1 cellular context compared by ENCODE assay signal in the genomic region with DNA sequence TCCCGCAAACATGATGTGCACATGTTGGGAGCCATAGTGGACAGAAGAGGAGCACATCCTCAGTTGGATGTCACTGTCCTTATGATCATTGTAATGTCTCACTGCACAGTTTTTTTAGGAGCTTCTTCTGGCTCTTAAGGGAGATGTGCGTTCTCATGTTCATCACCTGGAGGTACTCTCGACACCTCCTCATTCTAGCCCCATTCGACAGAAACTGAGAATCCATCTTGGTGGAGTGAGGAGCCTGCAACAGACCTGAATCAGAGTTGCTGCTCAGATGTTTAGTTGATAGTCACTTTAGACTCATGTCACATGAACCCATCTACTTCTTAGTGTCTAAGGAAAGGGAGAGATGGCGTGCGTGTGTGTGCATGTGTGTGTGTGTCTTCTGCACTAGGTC.
TF ChIP-seq lines count a peak whose summit lies in the region.

No MANE protein-coding gene starts in this region.

TF ChIP-seq in HepG2, 621 proteins besides CTCF, POLR2A, EP300 and RAD21 (continued from another document):
- TF ChIP-seq, protein P1, sequence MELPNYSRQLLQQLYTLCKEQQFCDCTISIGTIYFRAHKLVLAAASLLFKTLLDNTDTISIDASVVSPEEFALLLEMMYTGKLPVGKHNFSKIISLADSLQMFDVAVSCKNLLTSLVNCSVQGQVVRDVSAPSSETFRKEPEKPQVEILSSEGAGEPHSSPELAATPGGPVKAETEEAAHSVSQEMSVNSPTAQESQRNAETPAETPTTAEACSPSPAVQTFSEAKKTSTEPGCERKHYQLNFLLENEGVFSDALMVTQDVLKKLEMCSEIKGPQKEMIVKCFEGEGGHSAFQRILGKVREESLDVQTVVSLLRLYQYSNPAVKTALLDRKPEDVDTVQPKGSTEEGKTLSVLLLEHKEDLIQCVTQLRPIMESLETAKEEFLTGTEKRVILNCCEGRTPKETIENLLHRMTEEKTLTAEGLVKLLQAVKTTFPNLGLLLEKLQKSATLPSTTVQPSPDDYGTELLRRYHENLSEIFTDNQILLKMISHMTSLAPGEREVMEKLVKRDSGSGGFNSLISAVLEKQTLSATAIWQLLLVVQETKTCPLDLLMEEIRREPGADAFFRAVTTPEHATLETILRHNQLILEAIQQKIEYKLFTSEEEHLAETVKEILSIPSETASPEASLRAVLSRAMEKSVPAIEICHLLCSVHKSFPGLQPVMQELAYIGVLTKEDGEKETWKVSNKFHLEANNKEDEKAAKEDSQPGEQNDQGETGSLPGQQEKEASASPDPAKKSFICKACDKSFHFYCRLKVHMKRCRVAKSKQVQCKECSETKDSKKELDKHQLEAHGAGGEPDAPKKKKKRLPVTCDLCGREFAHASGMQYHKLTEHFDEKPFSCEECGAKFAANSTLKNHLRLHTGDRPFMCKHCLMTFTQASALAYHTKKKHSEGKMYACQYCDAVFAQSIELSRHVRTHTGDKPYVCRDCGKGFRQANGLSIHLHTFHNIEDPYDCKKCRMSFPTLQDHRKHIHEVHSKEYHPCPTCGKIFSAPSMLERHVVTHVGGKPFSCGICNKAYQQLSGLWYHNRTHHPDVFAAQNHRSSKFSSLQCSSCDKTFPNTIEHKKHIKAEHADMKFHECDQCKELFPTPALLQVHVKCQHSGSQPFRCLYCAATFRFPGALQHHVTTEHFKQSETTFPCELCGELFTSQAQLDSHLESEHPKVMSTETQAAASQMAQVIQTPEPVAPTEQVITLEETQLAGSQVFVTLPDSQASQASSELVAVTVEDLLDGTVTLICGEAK (IDR thresholded peaks at IDR 0.05) = no peak
- TF ChIP-seq, protein P1 (CRISPR knock-in tag; IDR thresholded peaks at IDR 0.05) = no peak
